1 cellular context compared by ENCODE assay signal in the genomic region with DNA sequence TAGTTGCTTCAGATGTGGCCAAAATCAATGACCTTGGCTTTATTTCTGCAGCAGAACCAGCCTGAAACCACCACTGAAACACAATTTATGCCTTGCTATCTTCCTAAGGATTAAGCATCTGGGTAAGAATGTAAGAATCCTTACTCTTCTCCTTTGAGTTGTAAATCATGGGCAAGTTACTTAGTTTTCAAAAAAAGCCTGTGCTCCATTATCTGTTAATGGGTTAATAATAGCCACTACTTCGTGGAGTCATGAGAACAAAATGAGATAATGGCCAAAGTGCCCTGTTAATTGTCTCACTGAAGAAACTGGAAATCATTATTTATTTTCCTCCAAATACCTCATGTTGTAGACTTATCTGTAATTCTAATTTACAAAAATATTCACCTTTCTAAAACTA.
TF ChIP-seq lines count a peak whose summit lies in the region.

No MANE protein-coding gene starts in this region.

TF ChIP-seq in WTC11, 78 proteins besides CTCF, POLR2A, EP300 and RAD21 (continued from another document):
- TF ChIP-seq ZNF671 (CRISPR knock-in tag; IDR thresholded peaks at IDR 0.05), result no peak
- TF ChIP-seq ZNF121 (CRISPR knock-in tag; IDR thresholded peaks at IDR 0.05), result no peak
- no peak for TF ChIP-seq JAZF1 (CRISPR knock-in tag; IDR thresholded peaks at IDR 0.05)
- TF ChIP-seq KAT7 (CRISPR knock-in tag; IDR thresholded peaks at IDR 0.05; ENCODE audit: borderline replicate concordance), result no peak
- no peak for TF ChIP-seq ATF1 (CRISPR knock-in tag; IDR thresholded peaks at IDR 0.05)
